Comparison of ENCODE assay signal across 8 cellular contexts in genomic region chr1:154095456-154095855, GRCh38. TPM values are rescaled to one million over a fixed set of nuclear protein-coding genes. Genes with fewer than 3 reads are reported as not detected.
"Had no signal": no experiment of that assay in that cellular context is flagged by ENCODE, and none has a peak within 500 bp of the region (broad histone marks: within the 10 kb centered on the region; RNA-seq: fewer than 3 reads in every experiment).

No MANE protein-coding gene starts in this region.

- H3K4me3 ChIP-seq: GM12878 had no signal

- DNase-seq: GDM1, GF-D8 had no signal

- ATAC-seq: GM12878 had no signal

- FAIRE-seq: GM12878, GM12891, GM12892, GM18507, GM19239 had no signal

RNA-seq across cellular contexts. Expression of gene NUP210L, which starts 59.4 kb away (rescaled TPM):
- total RNA-seq: G401, GM12878 had no signal
